Comparison of ENCODE assay signal across 25 cellular contexts in the genomic region with DNA sequence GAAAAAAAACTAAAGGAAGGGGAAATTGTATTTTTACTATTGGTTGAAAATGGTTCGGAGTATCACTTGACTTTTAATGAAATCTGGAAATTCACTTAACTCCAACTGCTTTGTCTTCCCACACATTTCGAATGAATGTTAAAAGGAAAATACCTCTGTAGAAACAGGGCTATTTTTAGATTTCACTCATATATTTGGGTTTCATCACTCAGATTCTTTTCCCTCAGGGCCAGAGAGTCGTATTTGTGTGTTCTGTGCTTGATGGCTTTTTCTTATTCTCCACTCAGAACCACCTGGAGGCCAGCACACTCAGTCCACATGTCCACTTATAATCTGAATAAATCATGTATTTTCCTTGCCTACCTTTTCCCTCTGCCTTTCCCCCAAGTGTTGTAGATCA. TPM values are rescaled to one million over a fixed set of nuclear protein-coding genes. Genes with fewer than 3 reads are reported as not detected.
DNase-seq lines count a peak whose midpoint lies in the region; TF ChIP-seq lines count a peak whose summit lies in the region.
"Had no signal": no experiment of that assay in that cellular context is flagged by ENCODE, and none has a peak within 500 bp of the region (broad histone marks: within the 10 kb centered on the region; RNA-seq: fewer than 3 reads in every experiment).

No MANE protein-coding gene starts in this region.

- no TSS peak for BruUV-seq in mammary epithelial cell (replicated peaks; lab: Mats Ljungman, UMichigan)

- H4K20me1 ChIP-seq in mammary epithelial cell (ENCODE audit: insufficient read depth, low read length), result no peaks in the 10 kb centered on the region

- no peaks in the 10 kb centered on the region for H3K9me3 ChIP-seq in mammary epithelial cell (replicated peaks; ENCODE audit: insufficient read depth, low read length)
- H3K9me3 ChIP-seq: A549, Caco-2, ovary had no signal

- no peaks in the 10 kb centered on the region; the same call in 1 of the 2 replicates for H3K36me3 Mint-ChIP-seq in HFFc6 (ENCODE audit: low read depth)

- intact Hi-C loops in mammary epithelial cell (cut with micrococcal nuclease), result no loop called here

- peak; percentile 9 for DNase-seq in AG08395 (ENCODE audit: low spot score)
- DNase-seq in HFFc6, result peak; percentile 54
- DNase-seq in mammary epithelial cell, result peak; percentile 26
- peak; percentile 34 for DNase-seq in fibroblast of villous mesenchyme (ENCODE audit: low read depth)
- no peak for DNase-seq in activated CD8-positive, alpha-beta memory T cell treated with anti-CD3 and anti-CD28 coated beads, Interleukin-2, amount 50 U/mL, for 4 hours
- DNase-seq in dermis blood vessel endothelial cell, result no peak
- no peak for DNase-seq in coronary artery (ENCODE audit: low spot score)
- no peak for DNase-seq in NCI-H1092 treated with DMSO at 0.1 percent for 48 hours (lab: John Stamatoyannopoulos, UW)
- DNase-seq: activated gamma-delta T cell; activated naive CD8-positive, alpha-beta T cell treated with anti-CD3 and anti-CD28 coated beads, Interleukin-2, amount 10 ng/mL, durations not matched to agents 7 days and 5 days; Caco-2; DMS79; GF-D8; HCEC 1CT; NCI-H146; NCI-H510A; ovary; stimulated activated CD4-positive, alpha-beta T cell treated with anti-CD3 and anti-CD28 coated beads, Interleukin-2, amount 100 ng/mL, for 48 hours had no signal

- no peaks in the 10 kb centered on the region for H3K9me3 Mint-ChIP-seq in HFFc6
- H3K9me3 Mint-ChIP-seq: activated naive CD8-positive, alpha-beta T cell treated with anti-CD3 and anti-CD28 coated beads, Interleukin-2, amount 10 ng/mL, durations not matched to agents 7 days and 5 days; nephron; T-helper 1 cell treated with Interleukin-12 subunit alpha and Interleukin-12 subunit beta and Interleukin-4 antibody, amounts not matched to agents 30 μg/mL and 1 μg/mL, for 36 hours; type B pancreatic cell had no signal

- TF ChIP-seq CTCF in HFFc6 (IDR thresholded peaks at IDR 0.05) (no peak), mammary epithelial cell (conservative IDR thresholded peaks at IDR 0.05 in 1 of 2, IDR thresholded peaks at IDR 0.05 in 1 of 2; ENCODE audit: extremely low read depth in 1 of 2, insufficient read depth in 1 of 2, low read depth in 1 of 2, low read length in 2 of 2) (no peak), fibroblast of villous mesenchyme (IDR thresholded peaks at IDR 0.05; ENCODE audit: insufficient read depth, low read depth, low read length) (no peak), coronary artery (IDR thresholded peaks at IDR 0.05) (no peak)

- H3K4me3 ChIP-seq in mammary epithelial cell (replicated peaks in 1 of 3; ENCODE audit: insufficient read depth in 1 of 3, low read depth in 2 of 3, low read length in 3 of 3) (no peak overlapping the region), fibroblast of villous mesenchyme (ENCODE audit: low read depth, low read length) (no peak overlapping the region), coronary artery (no peak overlapping the region)
- H3K4me3 ChIP-seq: A549; BLaER1 treated with 17β-estradiol and CSF1 and Interleukin-3, amounts not matched to agents 10 nM and 100 nM; ovary; SK-N-MC had no signal

- peaks cover 5% of the 10 kb centered on the region for H3K4me1 ChIP-seq in mammary epithelial cell (ENCODE audit: insufficient read depth, low read length)
- H3K4me1 ChIP-seq: A549, Caco-2 had no signal

- dilution Hi-C loops in mammary epithelial cell (cut with HindIII; ENCODE audit: low sequenced_read_pairs), result no loop called here

- no peak overlapping the region; the same call in 1 of the 2 replicates for H3K27ac Mint-ChIP-seq in HFFc6
- H3K27ac Mint-ChIP-seq: activated naive CD8-positive, alpha-beta T cell treated with anti-CD3 and anti-CD28 coated beads, Interleukin-2, amount 10 ng/mL, durations not matched to agents 7 days and 5 days; T-helper 1 cell treated with Interleukin-12 subunit alpha and Interleukin-12 subunit beta and Interleukin-4 antibody, amounts not matched to agents 30 μg/mL and 1 μg/mL, for 36 hours; type B pancreatic cell had no signal

- H3K27ac ChIP-seq in mammary epithelial cell (ENCODE audit: insufficient read depth, low read depth, low read length) (no peak overlapping the region), coronary artery (no peak overlapping the region)
- H3K27ac ChIP-seq: A549; BLaER1 treated with 17β-estradiol and CSF1 and Interleukin-3, amounts not matched to agents 10 nM and 100 nM; KMS-11; ovary; SK-N-MC had no signal

- peaks cover 1% of the 10 kb centered on the region for H3K27me3 Mint-ChIP-seq in HFFc6 (ENCODE audit: insufficient read depth)
- H3K27me3 Mint-ChIP-seq: activated naive CD8-positive, alpha-beta T cell treated with anti-CD3 and anti-CD28 coated beads, Interleukin-2, amount 10 ng/mL, durations not matched to agents 7 days and 5 days; type B pancreatic cell had no signal

- peaks cover 18% of the 10 kb centered on the region for H3K4me1 Mint-ChIP-seq in HFFc6 (ENCODE audit: low read depth)

- CTCF ChIA-PET in mammary epithelial cell (lab: Charles Lee; ENCODE audit: low non-redundant PET), result no interaction called here

- no peak overlapping the region for H3K4me2 ChIP-seq in mammary epithelial cell (ENCODE audit: insufficient read depth, low read depth, low read length)
- H3K4me2 ChIP-seq: A549, KMS-11 had no signal

- no peaks in the 10 kb centered on the region for H3K27me3 ChIP-seq in mammary epithelial cell (ENCODE audit: insufficient read depth, low read length)
- H3K27me3 ChIP-seq: BLaER1 treated with 17β-estradiol and CSF1 and Interleukin-3, amounts not matched to agents 10 nM and 100 nM; ovary had no signal

- in situ Hi-C loops in mammary epithelial cell (cut with MboI; ENCODE audit: low sequenced_read_pairs in 2 of 2), result no loop called here

- no peaks in the 10 kb centered on the region for H3K36me3 ChIP-seq in mammary epithelial cell (ENCODE audit: insufficient read depth, low read length)
- H3K36me3 ChIP-seq: BLaER1 treated with 17β-estradiol and CSF1 and Interleukin-3, amounts not matched to agents 10 nM and 100 nM; ovary had no signal

- peaks cover 65% of the 10 kb centered on the region for H3K79me2 ChIP-seq in mammary epithelial cell (ENCODE audit: insufficient read depth, low read length)

- H3K9ac ChIP-seq in mammary epithelial cell (ENCODE audit: insufficient read depth, low read length), result no peak overlapping the region
- H3K9ac ChIP-seq: BLaER1 treated with 17β-estradiol and CSF1 and Interleukin-3, amounts not matched to agents 10 nM and 100 nM; KMS-11 had no signal

- WGBS in mammary epithelial cell (ENCODE audit: low coverage, missing lambda C conversion rate), result 3% methylated on average over 2 of the region's 3 CpGs

- no peak overlapping the region for H3K4me3 Mint-ChIP-seq in HFFc6
- H3K4me3 Mint-ChIP-seq: activated naive CD8-positive, alpha-beta T cell treated with anti-CD3 and anti-CD28 coated beads, Interleukin-2, amount 10 ng/mL, durations not matched to agents 7 days and 5 days; nephron; T-helper 1 cell treated with Interleukin-12 subunit alpha and Interleukin-12 subunit beta and Interleukin-4 antibody, amounts not matched to agents 30 μg/mL and 1 μg/mL, for 36 hours; type B pancreatic cell had no signal

- no peak overlapping the region for H2AFZ ChIP-seq in mammary epithelial cell (ENCODE audit: low read depth, low read length)

RNA-seq across cellular contexts. Expression of a gene that starts 39.9 kb away (rescaled TPM):
- 10 to 100 TPM in 2 of 6 experiments, 1 to 10 TPM in 4; 7.5 to 12.2 (median 8.6) TPM for total RNA-seq in HFFc6 (2021; fragmentation: NEBNext Ultra II Directional; extraction: Animal tissue kit (Norgen Biotek cat#: 25700))
- 10 to 100 TPM; 30.2 to 35.0 TPM for total RNA-seq in mammary epithelial cell
- polyA plus RNA-seq in mammary epithelial cell, result 15.1 TPM
- 35.3 TPM for polyA minus RNA-seq in mammary epithelial cell
- total RNA-seq in fibroblast of villous mesenchyme, result 22.0 and 25.1 TPM in 2 replicates
- total RNA-seq in dermis blood vessel endothelial cell, result 32.0 and 65.3 TPM in 2 replicates

Comparison
In these comparisons a context has a peak if more than half of its experiments do, and no peak if none do; other contexts are left out.
1. DNase-seq: peak in AG08395 (single experiment), HFFc6 (single experiment), mammary epithelial cell (single experiment) and fibroblast of villous mesenchyme (single experiment); none in activated CD8-positive, alpha-beta memory T cell treated with anti-CD3 and anti-CD28 coated beads, Interleukin-2, amount 50 U/mL, for 4 hours (single experiment), dermis blood vessel endothelial cell (single experiment), coronary artery (single experiment) and NCI-H1092 treated with DMSO at 0.1 percent for 48 hours (single experiment).